Comparison of ENCODE assay signal across 8 cellular contexts in genomic region chr6:30686908-30687658, GRCh38. TPM values are rescaled to one million over a fixed set of nuclear protein-coding genes. Genes with fewer than 3 reads are reported as not detected.
DNase-seq lines count a peak whose midpoint lies in the region; ATAC-seq and TF ChIP-seq lines count a peak whose summit lies in the region.

No MANE protein-coding gene starts in this region.

- H3K9me3 Mint-ChIP-seq in activated CD4-positive, alpha-beta memory T cell treated with anti-CD3 and anti-CD28 coated beads, Interleukin-2, amount 10 ng/mL, durations not matched to agents 7 days and 5 days: no peaks in the 10 kb centered on the region

- no peak for TF ChIP-seq CTCF in BE2C (IDR thresholded peaks at IDR 0.05; ENCODE audit: low read depth, low read length)

- peaks cover 42% of the 10 kb centered on the region for H3K4me1 Mint-ChIP-seq in activated CD4-positive, alpha-beta memory T cell treated with anti-CD3 and anti-CD28 coated beads, Interleukin-2, amount 10 ng/mL, durations not matched to agents 7 days and 5 days

- H3K4me3 ChIP-seq in BE2C (ENCODE audit: low read depth, low read length): peak overlapping the region; percentile 74

- H3K4me1 ChIP-seq in BE2C: peaks cover 10% of the 10 kb centered on the region; the same call in 1 of the 2 replicates

- no peaks in the 10 kb centered on the region for H3K27me3 Mint-ChIP-seq in activated CD4-positive, alpha-beta memory T cell treated with anti-CD3 and anti-CD28 coated beads, Interleukin-2, amount 10 ng/mL, durations not matched to agents 7 days and 5 days

- peak overlapping the region; percentile 94 for H3K27ac Mint-ChIP-seq in activated CD4-positive, alpha-beta memory T cell treated with anti-CD3 and anti-CD28 coated beads, Interleukin-2, amount 10 ng/mL, durations not matched to agents 7 days and 5 days

- DNase-seq in BE2C: peak; percentile 99
- peak; percentile 83 for DNase-seq in NCI-H748 treated with DMSO at 0.1 percent for 48 hours (lab: John Stamatoyannopoulos, UW)
- DNase-seq in activated CD4-positive, alpha-beta memory T cell treated with anti-CD3 and anti-CD28 coated beads, Interleukin-2, amount 10 ng/mL, durations not matched to agents 7 days and 5 days: peak; percentile 85
- DNase-seq in effector CD4-positive, alpha-beta T cell: peak; percentile 69
- DNase-seq in medulla oblongata (ENCODE audit: extremely low spot score): peak; percentile 72
- peak; percentile 66 to 83 (median 73) for DNase-seq in stimulated activated CD4-positive, alpha-beta T cell treated with anti-CD3 and anti-CD28 coated beads, TNF-alpha, amount 100 ng/mL, for 4 hours (ENCODE audit: low read depth in 3 of 3)

- H3K36me3 Mint-ChIP-seq in activated CD4-positive, alpha-beta memory T cell treated with anti-CD3 and anti-CD28 coated beads, Interleukin-2, amount 10 ng/mL, durations not matched to agents 7 days and 5 days (ENCODE audit: low read depth): peaks cover 61% of the 10 kb centered on the region

- CTCF ChIA-PET in activated CD4-positive, alpha-beta memory T cell treated with anti-CD3 and anti-CD28 coated beads, Interleukin-2, amount 10 ng/mL, durations not matched to agents 7 days and 5 days (lab: Charles Lee): interaction anchor here (1.1 to 4.8 kb wide), 5 partner anchors 8 to 44 kb away, joined by 3 to 31 read pairs (median 10); partner anchors contain the start of genes DHX16, MDC1 and TUBB

- no peaks in the 10 kb centered on the region for H3K9me3 ChIP-seq in BE2C

- POLR2A ChIA-PET in activated CD4-positive, alpha-beta memory T cell treated with anti-CD3 and anti-CD28 coated beads, Interleukin-2, amount 10 ng/mL, durations not matched to agents 7 days and 5 days (lab: Charles Lee): interaction anchor here (1.1 to 6.6 kb wide), 10 partner anchors 8 to 360 kb away, joined by 3 to 88 read pairs (median 10); partner anchors contain the start of genes MDC1, MRPS18B, PPP1R10 and TRIM39

- ATAC-seq in GM19328 (IDR thresholded peaks at IDR 0.05; ENCODE audit: unreplicated experiment) (peak; percentile 41), HG03571 (IDR thresholded peaks at IDR 0.05; ENCODE audit: unreplicated experiment) (peak; percentile 46)

- peak overlapping the region; percentile 93 for H3K4me3 Mint-ChIP-seq in activated CD4-positive, alpha-beta memory T cell treated with anti-CD3 and anti-CD28 coated beads, Interleukin-2, amount 10 ng/mL, durations not matched to agents 7 days and 5 days

- no peaks in the 10 kb centered on the region for H3K27me3 ChIP-seq in BE2C

- peaks cover 5% of the 10 kb centered on the region for H3K36me3 ChIP-seq in BE2C

RNA-seq across cellular contexts. Expression of gene PPP1R18, which starts 0.6 kb away (rescaled TPM):
- polyA plus RNA-seq in BE2C (2012; ENCODE audit: insufficient read depth, insufficient read length, low read depth): 273 TPM
- 100 to 1,000 TPM; 269 to 283 TPM for total RNA-seq in activated CD4-positive, alpha-beta memory T cell treated with anti-CD3 and anti-CD28 coated beads, Interleukin-2, amount 10 ng/mL, durations not matched to agents 7 days and 5 days

RNA-seq across cellular contexts. Expression of gene NRM, which starts 3.7 kb away (rescaled TPM):
- polyA plus RNA-seq in BE2C (2012; ENCODE audit: insufficient read depth, insufficient read length, low read depth): 58.5 TPM
- total RNA-seq in activated CD4-positive, alpha-beta memory T cell treated with anti-CD3 and anti-CD28 coated beads, Interleukin-2, amount 10 ng/mL, durations not matched to agents 7 days and 5 days: 10 to 100 TPM; 40.5 to 41.1 TPM

RNA-seq across cellular contexts. Expression of gene DHX16, which starts 14.3 kb away (rescaled TPM):
- polyA plus RNA-seq in BE2C (2012; ENCODE audit: insufficient read depth, insufficient read length, low read depth): 80.9 TPM
- 10 to 100 TPM; 35.6 to 37.6 TPM for total RNA-seq in activated CD4-positive, alpha-beta memory T cell treated with anti-CD3 and anti-CD28 coated beads, Interleukin-2, amount 10 ng/mL, durations not matched to agents 7 days and 5 days

RNA-seq across cellular contexts. Expression of gene MDC1, which starts 30.0 kb away (rescaled TPM):
- polyA plus RNA-seq in BE2C (2012; ENCODE audit: insufficient read depth, insufficient read length, low read depth): 41.4 TPM
- 10 to 100 TPM; 49.7 to 54.6 TPM for total RNA-seq in activated CD4-positive, alpha-beta memory T cell treated with anti-CD3 and anti-CD28 coated beads, Interleukin-2, amount 10 ng/mL, durations not matched to agents 7 days and 5 days

RNA-seq across cellular contexts. Expression of gene TUBB, which starts 33.1 kb away (rescaled TPM):
- polyA plus RNA-seq in BE2C (2012; ENCODE audit: insufficient read depth, insufficient read length, low read depth): 764 TPM
- total RNA-seq in activated CD4-positive, alpha-beta memory T cell treated with anti-CD3 and anti-CD28 coated beads, Interleukin-2, amount 10 ng/mL, durations not matched to agents 7 days and 5 days: 1,000 to 10,000 TPM; 1,162 to 1,172 TPM

Comparison
In these comparisons a context has a peak if more than half of its experiments do, and no peak if none do; other contexts are left out.
1. Peak in every context shown above with its lines: DNase-seq, ATAC-seq and H3K4me3 ChIP-seq.